10 cellular contexts compared by ENCODE assay signal in the genomic region with DNA sequence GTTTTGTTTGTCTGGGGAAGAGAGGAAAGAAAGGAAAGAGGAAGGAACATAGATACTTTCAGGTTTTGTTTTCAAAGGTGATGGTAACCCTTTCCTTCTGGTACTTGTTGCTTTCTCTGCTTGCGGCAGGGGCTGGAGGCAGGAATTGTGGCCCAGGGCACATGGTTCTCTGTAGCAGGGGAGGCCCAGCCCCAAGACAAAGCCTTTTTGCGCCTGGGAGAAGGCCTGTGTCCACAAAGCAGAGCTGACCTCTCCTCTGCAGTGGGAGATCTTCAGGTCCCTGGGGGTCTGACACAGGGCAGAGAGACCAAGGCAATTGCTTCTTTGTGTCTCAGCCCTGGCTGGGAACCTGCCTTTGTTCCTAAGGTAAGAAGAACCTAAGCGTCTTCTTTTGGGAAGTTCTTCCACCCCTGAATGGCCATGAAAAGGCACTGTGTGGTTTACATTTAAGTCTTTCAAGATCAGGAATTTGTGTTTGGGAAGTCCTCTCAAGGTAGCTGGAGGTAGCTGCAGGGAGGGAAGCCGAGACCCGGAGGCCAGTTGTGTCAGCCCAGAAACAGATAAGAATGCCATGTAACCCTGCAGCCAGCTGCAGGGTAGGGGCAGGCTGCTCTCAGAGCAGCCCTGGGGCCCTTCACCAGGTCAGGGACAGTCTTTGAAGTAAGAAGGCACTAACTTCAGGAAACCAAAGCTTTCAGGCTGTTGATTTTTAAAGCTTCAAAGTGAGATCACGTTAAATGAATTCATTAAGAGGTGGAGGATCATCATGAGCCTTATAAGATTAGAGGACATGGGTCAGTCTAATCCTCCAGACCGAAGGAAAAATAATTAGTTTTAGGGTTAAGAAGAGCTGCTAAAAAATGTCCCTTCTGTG.
DNase-seq lines count a peak whose midpoint lies in the region; ATAC-seq, FAIRE-seq and TF ChIP-seq lines count a peak whose summit lies in the region.
"Had no signal": no experiment of that assay in that cellular context is flagged by ENCODE, and none has a peak within 500 bp of the region (broad histone marks: within the 10 kb centered on the region; RNA-seq: fewer than 3 reads in every experiment).

No MANE protein-coding gene starts in this region.

- H3K36me3 ChIP-seq in PC-9 (ENCODE audit: low read depth) (peaks cover 14% of the 10 kb centered on the region; the same call in 1 of the 2 replicates), endothelial cell of umbilical vein (ENCODE audit: control insufficient read depth in 2 of 2, extremely low read depth in 1 of 2, insufficient read depth in 2 of 2, low read length in 2 of 2) (peaks cover 0 to 2% of the 10 kb centered on the region in 2 experiments)

- BruUV-seq in PC-9 (replicated peaks; lab: Mats Ljungman, UMichigan), result no TSS peak
- no TSS peak for BruUV-seq in endothelial cell of umbilical vein (replicated peaks; lab: Mats Ljungman, UMichigan)

- H4K20me1 ChIP-seq in PC-9 (ENCODE audit: insufficient read depth), result no peaks in the 10 kb centered on the region
- H4K20me1 ChIP-seq in endothelial cell of umbilical vein (replicated peaks; ENCODE audit: control insufficient read depth, extremely low read depth, insufficient read depth, low read length), result no peaks in the 10 kb centered on the region

- H3K4me3 ChIP-seq in PC-9, result no peak overlapping the region
- no peak overlapping the region for H3K4me3 ChIP-seq in endothelial cell of umbilical vein (replicated peaks in 1 of 3; ENCODE audit: insufficient read depth in 1 of 3, low read depth in 1 of 3, low read length in 3 of 3)

- no peak overlapping the region for H3K9ac ChIP-seq in endothelial cell of umbilical vein (replicated peaks; ENCODE audit: extremely low read depth, insufficient read depth, low read length)

- DNase-seq in PC-9 (no peak), endothelial cell of umbilical vein (ENCODE audit: low read depth, low spot score) (no peak), retina (peak; percentile 27), amniotic stem cell (lab: John Stamatoyannopoulos, UW) (no peak), NCI-H146 treated with DMSO at 0.1 percent for 48 hours (lab: John Stamatoyannopoulos, UW; ENCODE audit: unreplicated experiment) (no peak)
- DNase-seq: H7 had no signal

- no peaks in the 10 kb centered on the region for H3K9me1 ChIP-seq in endothelial cell of umbilical vein (replicated peaks; ENCODE audit: control insufficient read depth, extremely low read depth, insufficient read depth, low read length)

- H3F3A ChIP-seq in PC-9 (ENCODE audit: insufficient read depth, low read depth), result peaks cover 43% of the 10 kb centered on the region

- intact Hi-C loops in PC-9 (cut with micrococcal nuclease; ENCODE audit: unreplicated experiment), result no loop called here
- intact Hi-C loops in endothelial cell of umbilical vein (cut with micrococcal nuclease), result no loop called here

- no peak for TF ChIP-seq CTCF in PC-9 (conservative IDR thresholded peaks at IDR 0.05)
- no peak for TF ChIP-seq CTCF in endothelial cell of umbilical vein (IDR thresholded peaks at IDR 0.05; ENCODE audit: extremely low read depth in 1 of 2, insufficient read depth in 1 of 2, low read depth in 1 of 2, low read length in 2 of 2)

- H3K9me2 ChIP-seq in PC-9 (ENCODE audit: insufficient read depth), result no peaks in the 10 kb centered on the region

- H3K4me1 ChIP-seq in PC-9 (replicated peaks; ENCODE audit: insufficient read depth) (peaks cover 81% of the 10 kb centered on the region), endothelial cell of umbilical vein (ENCODE audit: control insufficient read depth, extremely low read depth, insufficient read depth, low read length) (peaks cover 43% of the 10 kb centered on the region)

- H3K9me3 ChIP-seq in PC-9 (ENCODE audit: insufficient read depth, low read depth) (no peaks in the 10 kb centered on the region), endothelial cell of umbilical vein (replicated peaks; ENCODE audit: control insufficient read depth, insufficient read depth, low read length) (no peaks in the 10 kb centered on the region)

- ATAC-seq in GM18907 (IDR thresholded peaks at IDR 0.05; ENCODE audit: unreplicated experiment), result peak; percentile 23
- ATAC-seq in GM19452 (IDR thresholded peaks at IDR 0.05; ENCODE audit: unreplicated experiment), result no peak
- ATAC-seq in HG02981 (IDR thresholded peaks at IDR 0.05; ENCODE audit: unreplicated experiment), result no peak

- H3K27me3 ChIP-seq in PC-9 (ENCODE audit: insufficient read depth, low read depth) (no peaks in the 10 kb centered on the region), endothelial cell of umbilical vein (ENCODE audit: control insufficient read depth in 2 of 2, insufficient read depth in 2 of 2, low read length in 2 of 2) (no peaks in the 10 kb centered on the region)

- FAIRE-seq in endothelial cell of umbilical vein (lab: Jason Lieb, UNC), result no peak

- CTCF ChIA-PET in PC-9 (lab: Charles Lee), result interaction anchor here (0.6 kb wide), 1 partner anchor 41 kb away, joined by 3 read pairs; no protein-coding TSS in a partner anchor
- CTCF ChIA-PET in endothelial cell of umbilical vein (lab: Charles Lee), result interaction anchor here (1.3 kb wide), 1 partner anchor 30 kb away, joined by 3 read pairs; no protein-coding TSS in a partner anchor

- H3K27ac ChIP-seq in PC-9 (peak overlapping the region; percentile 99), endothelial cell of umbilical vein (ENCODE audit: insufficient read depth, low read depth, low read length) (peak overlapping the region; percentile 98)
- H3K27ac ChIP-seq: epithelial cell of prostate had no signal

- H2AFZ ChIP-seq in PC-9 (no peak overlapping the region), endothelial cell of umbilical vein (ENCODE audit: low read depth, low read length) (no peak overlapping the region)

- H3K79me2 ChIP-seq in PC-9 (ENCODE audit: low read depth) (peaks cover 42% of the 10 kb centered on the region), endothelial cell of umbilical vein (ENCODE audit: control insufficient read depth, insufficient read depth, low read length) (no peaks in the 10 kb centered on the region)

- dilution Hi-C loops in endothelial cell of umbilical vein (cut with MboI; ENCODE audit: extremely low pct_ligation_motif_present, low sequenced_read_pairs), result no loop called here

- no peak for TF ChIP-seq POLR2A in endothelial cell of umbilical vein (IDR thresholded peaks at IDR 0.05; ENCODE audit: low read depth, low read length)

- H3K4me2 ChIP-seq in PC-9 (peak overlapping the region; percentile 66), endothelial cell of umbilical vein (ENCODE audit: insufficient read depth, low read length) (no peak overlapping the region)

- POLR2A ChIA-PET in PC-9 (lab: Charles Lee; ENCODE audit: unreplicated experiment), result no interaction called here
- POLR2A ChIA-PET in endothelial cell of umbilical vein (lab: Charles Lee), result no interaction called here

TF ChIP-seq in endothelial cell of umbilical vein, 7 proteins besides CTCF, POLR2A, EP300 and RAD21:
- TF ChIP-seq FOS (IDR thresholded peaks at IDR 0.05; ENCODE audit: borderline replicate concordance, insufficient read depth, low read length), result no peak
- TF ChIP-seq, protein P1, sequence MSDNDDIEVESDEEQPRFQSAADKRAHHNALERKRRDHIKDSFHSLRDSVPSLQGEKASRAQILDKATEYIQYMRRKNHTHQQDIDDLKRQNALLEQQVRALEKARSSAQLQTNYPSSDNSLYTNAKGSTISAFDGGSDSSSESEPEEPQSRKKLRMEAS (IDR thresholded peaks at IDR 0.05; ENCODE audit: insufficient read depth, insufficient read length), result no peak
- TF ChIP-seq POLR2AphosphoS5 (IDR thresholded peaks at IDR 0.05; ENCODE audit: insufficient read depth, low read depth, low read length), result no peak
- TF ChIP-seq JUN (IDR thresholded peaks at IDR 0.05; ENCODE audit: borderline replicate concordance, insufficient read depth, insufficient read length, low read depth), result no peak
- no peak for TF ChIP-seq EZH2 (IDR thresholded peaks at IDR 0.05; ENCODE audit: borderline replicate concordance, low read depth, low read length, severe bottlenecking)
- no peak for TF ChIP-seq GATA2 (IDR thresholded peaks at IDR 0.05; ENCODE audit: insufficient read depth, insufficient read length, low read depth, low read length)
- no peak for TF ChIP-seq MYC (IDR thresholded peaks at IDR 0.05; ENCODE audit: low read depth, low read length)
